In genomic region chr7:12211054-12212050, GRCh38 we compare ENCODE assay signal across 8 cellular contexts. TPM values are rescaled to one million over a fixed set of nuclear protein-coding genes. Genes with fewer than 3 reads are reported as not detected.
A peak's percentile ranks its signal among the peaks of the same experiment; 100 is the strongest.
DNase-seq lines count a peak whose midpoint lies in the region; ATAC-seq, FAIRE-seq and TF ChIP-seq lines count a peak whose summit lies in the region.

Gene TMEM106B (plus strand): TSS chr7:12211294. CDS start chr7:12214811, 3,517 bp downstream.

- peak within 1 kb of the TSS; percentile 93 for H2AFZ ChIP-seq in HepG2 (ENCODE audit: low read length)

- H3K27me3 ChIP-seq in HepG2 (ENCODE audit: control insufficient read depth in 1 of 2, insufficient read depth in 2 of 2, low read length in 2 of 2): no peaks in the 10 kb centered on the region; a peak in 1 of 5 replicates

- no peaks in the 10 kb centered on the region for H3K9me3 ChIP-seq in HepG2 (ENCODE audit: low read length)

- H3K9ac ChIP-seq in HepG2 (ENCODE audit: insufficient read depth, low read depth, low read length): peak within 1 kb of the TSS; percentile 94

- ATAC-seq in GM19351 (IDR thresholded peaks at IDR 0.05; ENCODE audit: unreplicated experiment) (peak; percentile 89), HG03521 (IDR thresholded peaks at IDR 0.05; ENCODE audit: unreplicated experiment) (peak; percentile 94), HepG2 (peak; percentile 97)

- no TSS peak for BruUV-seq in HepG2 (replicated peaks; lab: Mats Ljungman, UMichigan)

- H3K36me3 ChIP-seq in HepG2 (replicated peaks in 1 of 2; ENCODE audit: control insufficient read depth in 1 of 2, insufficient read depth in 2 of 2, low read length in 2 of 2): no peaks in the 10 kb centered on the region; a peak in 2 of 5 replicates

- intact Hi-C loops in HepG2 (cut with micrococcal nuclease; ENCODE audit: unreplicated experiment): loop anchor here (1.0 to 5.0 kb wide), 4 partner anchors 12 to 56 kb away; no protein-coding TSS in a partner anchor

- WGBS in HepG2 (ENCODE audit: low lambda C conversion rate): 4% methylated on average over 14 of the region's 66 CpGs

- peak; percentile 99 for DNase-seq in NCI-H69 (lab: John Stamatoyannopoulos, UW)
- peak; percentile 96 to 97 for DNase-seq in activated CD4-positive, alpha-beta T cell treated with anti-CD3 and anti-CD28 coated beads, Interleukin-2, amount 50 U/mL, for 48 hours
- DNase-seq in dermis microvascular lymphatic vessel endothelial cell (ENCODE audit: low read depth in 2 of 2): peak; percentile 93 to 96
- DNase-seq in HepG2 (ENCODE audit: low spot score): peak; percentile 92
- DNase-seq in stimulated activated CD4-positive, alpha-beta T cell treated with anti-CD3 and anti-CD28 coated beads, Interleukin-4, amount 100 ng/mL, for 1 hour: peak; percentile 98

- TF ChIP-seq POLR2A in HepG2 (IDR thresholded peaks at IDR 0.05; ENCODE audit: insufficient read depth in 1 of 2, low read depth in 2 of 2, low read length in 2 of 2): peak; percentile 84 to 87

- no peaks in the 10 kb centered on the region for H3K79me2 ChIP-seq in HepG2 (ENCODE audit: insufficient read depth, low read length)

- H3K4me3 ChIP-seq in HepG2 (replicated peaks in 1 of 3; ENCODE audit: insufficient read depth in 1 of 3, low read depth in 2 of 3, low read length in 3 of 3): peak within 1 kb of the TSS; percentile 66 to 77 (median 68)

- TF ChIP-seq RAD21 in HepG2 (CRISPR knock-in tag; IDR thresholded peaks at IDR 0.05): peak; percentile 62; the same call in 1 of the 2 replicates

- peak within 1 kb of the TSS; percentile 94 for H3K4me2 ChIP-seq in HepG2 (ENCODE audit: low read depth, low read length)

- POLR2A ChIA-PET in HepG2 (lab: Yijun Ruan, JAX): interaction anchor here (0.7 to 2.5 kb wide), 9 partner anchors 8 to 476 kb away, joined by 3 to 29 read pairs (median 3); partner anchors contain the start of gene ARL4A

- in situ Hi-C loops in HepG2 (cut with HindIII; ENCODE audit: extremely low pct_ligation_motif_present, low pct_unique_long_range_greater_than_20kb): no loop called here

- peak; percentile 85 for FAIRE-seq in HepG2 (lab: Jason Lieb, UNC)

- CTCF ChIA-PET in HepG2 (lab: Yijun Ruan, JAX; ENCODE audit: low intra/inter-chr PET ratio, low total read pairs): interaction anchor here (1.3 kb wide), 1 partner anchor 33 kb away, joined by 5 read pairs; no protein-coding TSS in a partner anchor

- TF ChIP-seq CTCF in C4-2B (conservative IDR thresholded peaks at IDR 0.05): peak; percentile 58
- peak; percentile 65 for TF ChIP-seq CTCF in HepG2 (CRISPR knock-in tag; IDR thresholded peaks at IDR 0.05)

- H4K20me1 ChIP-seq in HepG2 (ENCODE audit: insufficient read depth, low read length): no peaks in the 10 kb centered on the region

- H3K27ac ChIP-seq in C4-2B (peak within 1 kb of the TSS; percentile 91), HepG2 (ENCODE audit: extremely low read length, insufficient read depth, low read length) (peak within 1 kb of the TSS; percentile 97)

- TF ChIP-seq EP300 in HepG2 (IDR thresholded peaks at IDR 0.05; ENCODE audit: low read depth in 2 of 2, low read length in 2 of 2) (peak in 1 of 2 experiments; percentile 32; a peak in 2 of 4 replicates), HepG2 (CRISPR knock-in tag; IDR thresholded peaks at IDR 0.05; ENCODE audit: borderline replicate concordance) (peak; percentile 64)

- peaks cover 24% of the 10 kb centered on the region for H3K4me1 ChIP-seq in HepG2 (ENCODE audit: insufficient read depth, low read length)

TF ChIP-seq in HepG2, 621 proteins besides CTCF, POLR2A, EP300 and RAD21 (continues in another document):
- TF ChIP-seq ZNF501 (CRISPR knock-in tag; IDR thresholded peaks at IDR 0.05) (peak; percentile 97), ESRRA (CRISPR knock-in tag; IDR thresholded peaks at IDR 0.05; ENCODE audit: low read depth) (peak; percentile 76), ELF3 (CRISPR knock-in tag; IDR thresholded peaks at IDR 0.05) (peak; percentile 74), ATF1 (CRISPR knock-in tag; IDR thresholded peaks at IDR 0.05) (peak; percentile 63), RFX1 (IDR thresholded peaks at IDR 0.05) (no peak), MAX (IDR thresholded peaks at IDR 0.05) (peak; percentile 98), SKI (IDR thresholded peaks at IDR 0.05; ENCODE audit: partially characterized antibody) (no peak), SIN3A (IDR thresholded peaks at IDR 0.05; ENCODE audit: borderline replicate concordance, low read depth, low read length) (no peak; the same call in 1 of the 2 replicates), ZNF770 (CRISPR knock-in tag; IDR thresholded peaks at IDR 0.05) (peak; percentile 86), ZNF619 (CRISPR knock-in tag; IDR thresholded peaks at IDR 0.05) (peak; percentile 99), ZNF350 (CRISPR knock-in tag; IDR thresholded peaks at IDR 0.05; ENCODE audit: borderline replicate concordance, low read depth) (peak; percentile 84; the same call in 1 of the 2 replicates), ZNF33A (CRISPR knock-in tag; IDR thresholded peaks at IDR 0.05; ENCODE audit: borderline replicate concordance) (no peak), FOXM1 (CRISPR knock-in tag; IDR thresholded peaks at IDR 0.05) (no peak), MTERF4 (CRISPR knock-in tag; IDR thresholded peaks at IDR 0.05) (peak; percentile 97), CSRNP2 (CRISPR knock-in tag; conservative IDR thresholded peaks at IDR 0.05; ENCODE audit: low read depth) (peak; percentile 98), ZFY (CRISPR knock-in tag; IDR thresholded peaks at IDR 0.05) (peak; percentile 99), ZBTB8A (CRISPR knock-in tag; IDR thresholded peaks at IDR 0.05; ENCODE audit: borderline replicate concordance, low read depth) (peak; percentile 84; the same call in 1 of the 2 replicates)

RNA-seq across cellular contexts. Expression of gene TMEM106B, which starts in this region (rescaled TPM):
- total RNA-seq in dermis microvascular lymphatic vessel endothelial cell (21.1 and 29.6 TPM in 2 replicates), HepG2 (2016; rRNA removed; fragmentation: Illumina TruSeq; extraction: Trizol) (23.4 and 25.1 TPM in 2 replicates)
- total RNA-seq in HepG2 (2016; cell fraction: cytosol; rRNA removed; fragmentation: Illumina TruSeq; extraction: Trizol; ENCODE audit: low read depth): 3.8 and 6.2 TPM in 2 replicates
- 18.5 and 22.2 TPM in 2 replicates for total RNA-seq in HepG2 (2016; cell fraction: insoluble cytoplasmic fraction; rRNA removed; fragmentation: Illumina TruSeq; extraction: Trizol)
- 11.9 and 12.5 TPM in 2 replicates for total RNA-seq in HepG2 (2016; cell fraction: membrane; rRNA removed; fragmentation: Illumina TruSeq; extraction: Trizol)
- 29.5 and 37.2 TPM in 2 replicates for total RNA-seq in HepG2 (2016; cell fraction: nucleus; rRNA removed; fragmentation: Illumina TruSeq; extraction: Trizol)
- 16.8 and 17.7 TPM in 2 replicates for polyA plus RNA-seq in HepG2 (2011; rRNA removed)
- 8.2 and 15.0 TPM in 2 replicates for polyA plus RNA-seq in HepG2 (2011; cell fraction: cytosol; rRNA removed)
- polyA plus RNA-seq in HepG2 (2011; cell fraction: nucleus; rRNA removed): 3.3 and 6.7 TPM in 2 replicates
- 22.8 and 23.5 TPM in 2 replicates for polyA plus RNA-seq in HepG2 (2012)
- 2.4 and 3.9 TPM in 2 replicates for polyA plus RNA-seq in HepG2 (2016; cell fraction: cytosol; fragmentation: Illumina TruSeq; extraction: Trizol; ENCODE audit: low read depth)
- 14.7 and 17.8 TPM in 2 replicates for polyA plus RNA-seq in HepG2 (2016; cell fraction: insoluble cytoplasmic fraction; fragmentation: Illumina TruSeq; extraction: Trizol; ENCODE audit: low read depth)
- 4.8 and 5.6 TPM in 2 replicates for polyA plus RNA-seq in HepG2 (2016; cell fraction: membrane; fragmentation: Illumina TruSeq; extraction: Trizol; ENCODE audit: low read depth)
- polyA plus RNA-seq in HepG2 (2016; cell fraction: nucleus; fragmentation: Illumina TruSeq; extraction: Trizol; ENCODE audit: insufficient read depth, low read depth): 24.5 and 24.8 TPM in 2 replicates
- 6.9 and 7.6 TPM in 2 replicates for polyA minus RNA-seq in HepG2 (2011; rRNA and poly(A)+ RNA removed; ENCODE audit: low replicate concordance)
- 19.3 and 25.8 TPM in 2 replicates for polyA minus RNA-seq in HepG2 (2011; cell fraction: cytosol; rRNA and poly(A)+ RNA removed)
- polyA minus RNA-seq in HepG2 (2011; cell fraction: nucleus; rRNA and poly(A)+ RNA removed): 23.4 and 29.3 TPM in 2 replicates

Comparison
In these comparisons a context has a peak if more than half of its experiments do, and no peak if none do; other contexts are left out.
1. Peak in every context shown above with its lines: DNase-seq, ATAC-seq, H3K4me3 ChIP-seq and H3K27ac ChIP-seq.